ENCODE assay signal across 8 cellular contexts in the genomic region with DNA sequence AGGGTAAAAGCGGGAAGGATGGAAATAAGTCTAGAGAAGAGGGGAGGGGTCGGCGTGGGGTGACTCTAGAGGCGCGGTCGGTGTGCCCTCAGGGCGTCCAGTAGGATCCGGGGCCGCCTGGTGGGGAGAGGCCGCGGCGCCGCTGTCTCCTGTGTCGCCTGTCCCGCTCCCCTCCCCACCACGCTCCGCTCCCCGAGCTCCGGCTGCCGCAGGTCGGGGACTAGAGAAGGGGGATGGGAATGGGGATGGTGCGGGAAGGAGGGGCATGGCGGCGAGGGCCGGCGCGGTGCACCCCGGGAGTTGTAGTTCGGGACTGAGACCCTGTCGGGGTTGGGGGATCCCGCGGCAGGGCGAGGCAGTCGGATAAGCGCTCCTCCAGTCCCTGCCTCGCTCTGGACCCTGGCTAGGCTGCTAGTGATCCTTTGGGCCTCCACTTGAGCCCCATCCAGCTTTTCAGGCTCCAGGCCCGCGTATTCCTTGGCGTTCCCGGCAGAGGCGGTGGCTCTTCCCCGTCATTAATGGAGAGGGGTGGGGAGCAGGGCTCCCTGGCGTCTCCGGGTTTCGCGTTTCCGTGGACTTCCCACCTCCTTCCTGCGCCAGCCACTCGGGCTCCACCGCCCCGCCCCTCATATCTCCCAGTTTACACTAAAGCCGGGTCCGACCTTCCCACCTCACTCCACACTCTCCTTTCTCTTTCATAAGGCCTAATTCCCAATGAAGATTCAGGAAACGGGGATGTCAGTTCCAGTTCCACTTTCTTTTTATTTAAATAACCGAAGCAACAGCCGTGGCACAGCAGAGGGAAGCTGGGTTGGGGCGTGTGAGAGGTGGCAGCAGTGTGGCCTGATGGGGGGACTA. TPM values are rescaled to one million over a fixed set of nuclear protein-coding genes. Genes with fewer than 3 reads are reported as not detected.
DNase-seq lines count a peak whose midpoint lies in the region; ATAC-seq, FAIRE-seq and TF ChIP-seq lines count a peak whose summit lies in the region.

A gene with protein sequence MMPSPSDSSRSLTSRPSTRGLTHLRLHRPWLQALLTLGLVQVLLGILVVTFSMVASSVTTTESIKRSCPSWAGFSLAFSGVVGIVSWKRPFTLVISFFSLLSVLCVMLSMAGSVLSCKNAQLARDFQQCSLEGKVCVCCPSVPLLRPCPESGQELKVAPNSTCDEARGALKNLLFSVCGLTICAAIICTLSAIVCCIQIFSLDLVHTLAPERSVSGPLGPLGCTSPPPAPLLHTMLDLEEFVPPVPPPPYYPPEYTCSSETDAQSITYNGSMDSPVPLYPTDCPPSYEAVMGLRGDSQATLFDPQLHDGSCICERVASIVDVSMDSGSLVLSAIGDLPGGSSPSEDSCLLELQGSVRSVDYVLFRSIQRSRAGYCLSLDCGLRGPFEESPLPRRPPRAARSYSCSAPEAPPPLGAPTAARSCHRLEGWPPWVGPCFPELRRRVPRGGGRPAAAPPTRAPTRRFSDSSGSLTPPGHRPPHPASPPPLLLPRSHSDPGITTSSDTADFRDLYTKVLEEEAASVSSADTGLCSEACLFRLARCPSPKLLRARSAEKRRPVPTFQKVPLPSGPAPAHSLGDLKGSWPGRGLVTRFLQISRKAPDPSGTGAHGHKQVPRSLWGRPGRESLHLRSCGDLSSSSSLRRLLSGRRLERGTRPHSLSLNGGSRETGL (minus strand): TSS at position 241 of the 858 bp plus-strand sequence. CDS start 606 bp downstream, outside the sequence.

- no peaks in the 10 kb centered on the region for H3K27me3 Mint-ChIP-seq in type B pancreatic cell

- DNase-seq in CMK (ENCODE audit: low read depth) (peak; percentile 70), NCI-H1105 (lab: John Stamatoyannopoulos, UW) (peak; percentile 88), T follicular helper cell (ENCODE audit: low read depth) (peak; percentile 70), adipocyte (ENCODE audit: low read depth) (peak; percentile 92), Right ventricle myocardium superior (peak; percentile 94), pancreas (peak; percentile 80 to 93 (median 88)), type B pancreatic cell (ENCODE audit: extremely low spot score, unreplicated experiment) (peak; percentile 91)

- H3K4me3 ChIP-seq in adipocyte (ENCODE audit: low read length): peak within 1 kb of the TSS; percentile 88
- peak within 1 kb of the TSS; percentile 69 to 87 (median 78) for H3K4me3 ChIP-seq in pancreas

- H3K27ac Mint-ChIP-seq in type B pancreatic cell: peak within 1 kb of the TSS; percentile 87

- no peaks in the 10 kb centered on the region for H3K9me3 Mint-ChIP-seq in type B pancreatic cell

- H3K4me3 Mint-ChIP-seq in type B pancreatic cell: peak within 1 kb of the TSS; percentile 91

- H3K9ac ChIP-seq in adipocyte (ENCODE audit: low read length): peak within 1 kb of the TSS; percentile 92

- TF ChIP-seq CTCF in pancreas (IDR thresholded peaks at IDR 0.05) (no peak), type B pancreatic cell (conservative IDR thresholded peaks at IDR 0.05) (peak; percentile 61)

- peak; percentile 47 for ATAC-seq in GM21717 (IDR thresholded peaks at IDR 0.05; ENCODE audit: unreplicated experiment)
- peak; percentile 94 for ATAC-seq in Right ventricle myocardium superior (ENCODE audit: poor library complexity)
- ATAC-seq in pancreas: peak; percentile 86 to 93 (median 91)

- H3K9me3 ChIP-seq in adipocyte (ENCODE audit: control insufficient read depth, low read length) (no peaks in the 10 kb centered on the region), pancreas (no peaks in the 10 kb centered on the region)

- H3K27me3 ChIP-seq in adipocyte (replicated peaks; ENCODE audit: control insufficient read depth, insufficient read depth, low read length) (no peaks in the 10 kb centered on the region), pancreas (no peaks in the 10 kb centered on the region)

- WGBS in pancreas, 2 donors: 3 to 6% methylated on average over 32 to 57 of the region's 57 CpGs

- no peak for FAIRE-seq in pancreas (lab: Jason Lieb, UNC)

- peaks cover 15% of the 10 kb centered on the region for H3K36me3 Mint-ChIP-seq in type B pancreatic cell

- H3K36me3 ChIP-seq in adipocyte (ENCODE audit: control insufficient read depth, insufficient read depth, low read length, severe bottlenecking) (peaks cover 24% of the 10 kb centered on the region), pancreas (no peaks in the 10 kb centered on the region)

- H3K4me1 Mint-ChIP-seq in type B pancreatic cell (ENCODE audit: unreplicated experiment): peaks cover 33% of the 10 kb centered on the region

- H3K27ac ChIP-seq in pancreas: peak within 1 kb of the TSS; percentile 73 to 91 (median 80)

- H3K4me1 ChIP-seq in adipocyte (ENCODE audit: control insufficient read depth, insufficient read depth, low read length) (peaks cover 35% of the 10 kb centered on the region), pancreas (peaks cover 0 to 14% (median 0%) of the 10 kb centered on the region in 3 donors)

- intact Hi-C loops in Right ventricle myocardium superior (cut with DNase I) (no loop called here), pancreas (cut with DNase I) (loop anchor here in 2 of 3 donors (10.0 kb wide), 2 partner anchors 69 to 339 kb away; a partner anchor contains a TSS)

RNA-seq across cellular contexts. Expression of the gene that starts here (rescaled TPM):
- total RNA-seq in Right ventricle myocardium superior: 13.8 TPM
- total RNA-seq in pancreas: 10 to 100 TPM in 2 of 6 donors, 1 to 10 TPM in 4; 6.7 to 14.4 (median 8.5) TPM
- 10 to 100 TPM in 1 of 2 donors, 1 to 10 TPM in 1; 7.9 to 11.1 TPM for polyA plus RNA-seq in pancreas
- total RNA-seq in type B pancreatic cell (ENCODE audit: low replicate concordance): 37.4 and 55.7 TPM in 2 replicates

Comparison
In these comparisons a context has a peak if more than half of its experiments do, and no peak if none do; other contexts are left out.
1. Peak in every context shown above with its lines: DNase-seq, ATAC-seq, H3K4me3 ChIP-seq and H3K27ac ChIP-seq.